In the genomic region with DNA sequence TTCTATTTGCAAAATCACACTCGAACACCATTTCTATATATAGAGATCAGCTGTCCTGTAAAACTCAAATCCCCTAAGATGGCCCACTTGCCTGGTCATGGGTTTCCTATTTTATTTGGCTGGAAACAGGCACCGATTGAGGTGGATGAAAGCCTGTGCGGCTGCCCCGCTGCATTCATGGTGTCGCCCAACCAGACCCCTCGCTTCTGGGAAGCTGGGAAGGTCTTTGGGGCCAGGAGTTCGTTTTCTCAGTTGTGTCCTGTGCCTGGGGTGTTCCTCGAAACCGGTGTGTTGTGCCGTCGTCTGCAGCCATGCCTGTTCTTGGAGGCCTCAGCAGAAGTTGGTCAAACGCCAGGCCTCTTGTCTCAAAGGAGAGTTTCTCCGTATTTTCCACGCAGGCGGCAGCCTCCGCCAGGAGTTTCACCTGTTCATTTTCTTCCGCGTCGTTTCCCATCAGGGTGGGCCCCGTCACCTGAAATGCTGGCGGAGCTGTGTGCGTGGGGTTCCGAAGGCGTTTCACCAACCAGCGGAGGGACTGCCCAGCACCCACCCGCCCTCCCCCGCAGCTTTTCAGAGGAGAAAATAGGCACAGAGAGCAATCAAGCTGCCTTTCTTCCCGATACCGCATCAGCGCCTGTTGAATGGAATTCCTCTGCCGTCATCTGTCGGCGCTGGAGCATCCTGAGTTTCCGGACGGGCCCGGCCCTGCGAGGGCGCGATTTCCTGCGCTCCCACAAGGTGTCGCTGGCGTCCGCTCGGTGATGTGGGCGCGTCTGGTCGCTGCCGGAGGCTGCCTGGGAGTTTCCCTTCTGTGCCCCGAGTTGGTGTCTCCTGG, we compare ENCODE assay signal across 8 cellular contexts. TPM values are rescaled to one million over a fixed set of nuclear protein-coding genes. Genes with fewer than 3 reads are reported as not detected.
DNase-seq lines count a peak whose midpoint lies in the region; ATAC-seq and TF ChIP-seq lines count a peak whose summit lies in the region.

No MANE protein-coding gene starts in this region.

- H3K9me3 ChIP-seq in OCI-LY7 (ENCODE audit: low read length): no peaks in the 10 kb centered on the region
- H3K9me3 ChIP-seq in thoracic aorta: no peaks in the 10 kb centered on the region

- intact Hi-C loops in OCI-LY7 (cut with micrococcal nuclease; ENCODE audit: unreplicated experiment): loop anchor here (5.0 kb wide), 1 partner anchor 391 kb away; no protein-coding TSS in a partner anchor

- peak; percentile 64 for ATAC-seq in GM18861 (IDR thresholded peaks at IDR 0.05; ENCODE audit: unreplicated experiment)
- peak; percentile 58 for ATAC-seq in HG03039 (IDR thresholded peaks at IDR 0.05; ENCODE audit: unreplicated experiment)
- peak; percentile 67 for ATAC-seq in thoracic aorta (ENCODE audit: insufficient number of reproducible peaks, low FRiP score, low read depth)

- no peak overlapping the region for H3K4me3 ChIP-seq in OCI-LY7 (ENCODE audit: low read depth, low read length, poor library complexity, severe bottlenecking)
- no peak overlapping the region for H3K4me3 ChIP-seq in thoracic aorta

- CTCF ChIA-PET in OCI-LY7 (lab: Charles Lee; ENCODE audit: unreplicated experiment): no interaction called here

- TF ChIP-seq CTCF in OCI-LY7 (conservative IDR thresholded peaks at IDR 0.05; ENCODE audit: low read length): peak; percentile 76
- peak; percentile 97 for TF ChIP-seq CTCF in thoracic aorta (IDR thresholded peaks at IDR 0.05)

- no peaks in the 10 kb centered on the region for H3K27me3 ChIP-seq in thoracic aorta (replicated peaks; ENCODE audit: insufficient read depth)

- POLR2A ChIA-PET in OCI-LY7 (lab: Charles Lee): no interaction called here

- no peaks in the 10 kb centered on the region for H4K20me1 ChIP-seq in OCI-LY7 (ENCODE audit: insufficient read depth, low read length)

- H3K4me2 ChIP-seq in OCI-LY7 (ENCODE audit: low read length): peak overlapping the region; percentile 34; the same call in 1 of the 2 replicates

- no peaks in the 10 kb centered on the region for H3K79me2 ChIP-seq in OCI-LY7 (ENCODE audit: insufficient read depth, low read depth, low read length)

- peaks cover 8% of the 10 kb centered on the region for H3K4me1 ChIP-seq in OCI-LY7 (ENCODE audit: insufficient read depth, low read length, poor library complexity, severe bottlenecking)
- no peaks in the 10 kb centered on the region for H3K4me1 ChIP-seq in thoracic aorta (ENCODE audit: control insufficient read depth in 1 of 2, low read depth in 2 of 2)

- no peak overlapping the region for H3K27ac ChIP-seq in OCI-LY7 (ENCODE audit: low read depth, low read length, poor library complexity, severe bottlenecking)
- H3K27ac ChIP-seq in thoracic aorta: no peak overlapping the region

- H3K9me2 ChIP-seq in OCI-LY7 (ENCODE audit: insufficient read depth, low read length): no peaks in the 10 kb centered on the region

- DNase-seq in OCI-LY7 (ENCODE audit: low spot score) (peak; percentile 53), activated gamma-delta T cell (lab: John Stamatoyannopoulos, UW) (peak; percentile 60), germinal center (ENCODE audit: low spot score) (peak; percentile 81), nucleus accumbens (lab: John Stamatoyannopoulos, UW) (peak in 52 of 56 donors; percentile 28 to 90 (median 70)), thoracic aorta (ENCODE audit: low spot score) (no peak), HuH-7.5 (ENCODE audit: low spot score) (no peak)

- H3K36me3 ChIP-seq in OCI-LY7 (ENCODE audit: insufficient read depth, low read length) (no peaks in the 10 kb centered on the region; the same call in 1 of the 2 replicates), thoracic aorta (peaks cover 9% of the 10 kb centered on the region)

- no TSS peak for BruUV-seq in OCI-LY7 (replicated peaks; lab: Mats Ljungman, UMichigan)

- no peak overlapping the region for H2AFZ ChIP-seq in OCI-LY7 (ENCODE audit: low read length)

RNA-seq across cellular contexts. Expression of a gene that starts 17.1 kb away (rescaled TPM):
- total RNA-seq in OCI-LY7 (2014; rRNA removed; shearing (Covaris generic)): 15.3 and 23.6 TPM in 2 replicates
- 50.4 and 54.3 TPM in 2 replicates for total RNA-seq in OCI-LY7 (2022)
- 10 to 100 TPM; 27.6 to 40.8 TPM for total RNA-seq in thoracic aorta

Comparison
In these comparisons a context has a peak if more than half of its experiments do, and no peak if none do; other contexts are left out.
1. DNase-seq: peak in OCI-LY7 (single experiment), activated gamma-delta T cell (single experiment), germinal center (single experiment) and nucleus accumbens (52 of 56); none in thoracic aorta (single experiment) and HuH-7.5 (single experiment).
2. Peak in every context shown above with its lines, with median percentiles within 50 percentile points of each other: ATAC-seq.